12 cellular contexts compared by ENCODE assay signal in the genomic region with DNA sequence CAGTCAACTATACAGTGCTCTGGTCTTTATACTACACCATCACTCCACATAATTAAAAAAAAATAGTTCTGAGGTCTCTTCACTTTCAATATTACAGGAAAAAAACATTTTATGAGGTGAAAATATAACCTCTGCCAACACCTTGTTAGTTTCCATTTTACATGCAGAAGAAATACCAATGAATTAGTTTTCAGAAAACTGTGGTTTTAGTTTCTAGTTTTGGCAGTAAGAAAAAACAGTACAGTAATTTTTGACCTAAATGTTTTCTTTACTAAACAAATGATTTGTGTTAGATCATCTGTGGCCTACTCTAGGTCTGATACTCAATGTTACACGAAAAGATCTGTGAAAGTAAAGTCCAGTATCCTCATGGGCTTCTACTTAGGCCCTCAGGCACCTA. TPM values are rescaled to one million over a fixed set of nuclear protein-coding genes. Genes with fewer than 3 reads are reported as not detected.
DNase-seq lines count a peak whose midpoint lies in the region; ATAC-seq and TF ChIP-seq lines count a peak whose summit lies in the region.
"Had no signal": no experiment of that assay in that cellular context is flagged by ENCODE, and none has a peak within 500 bp of the region (broad histone marks: within the 10 kb centered on the region; RNA-seq: fewer than 3 reads in every experiment).

No MANE protein-coding gene starts in this region.

- H3K4me3 ChIP-seq in MG63, result no peak overlapping the region
- H3K4me3 ChIP-seq: BLaER1 treated with 17β-estradiol and CSF1 and Interleukin-3, amounts not matched to agents 10 nM and 100 nM; spleen; vagina had no signal

- ATAC-seq in GM18858 (IDR thresholded peaks at IDR 0.05; ENCODE audit: unreplicated experiment) (peak; percentile 93), HG02885 (IDR thresholded peaks at IDR 0.05; ENCODE audit: poor library complexity, unreplicated experiment) (peak; percentile 85), HG03521 (IDR thresholded peaks at IDR 0.05; ENCODE audit: unreplicated experiment) (peak; percentile 49)

- H3K27me3 ChIP-seq in MG63, result no peaks in the 10 kb centered on the region
- H3K27me3 ChIP-seq: BLaER1 treated with 17β-estradiol and CSF1 and Interleukin-3, amounts not matched to agents 10 nM and 100 nM; spleen; vagina had no signal

- TF ChIP-seq CTCF in GM20000 (IDR thresholded peaks at IDR 0.05; ENCODE audit: extremely low read depth, missing control alignments), result no peak

- DNase-seq in GM20000 (ENCODE audit: low spot score), result peak; percentile 6
- DNase-seq in activated effector memory CD4-positive, alpha-beta T cell treated with anti-CD3 and anti-CD28 coated beads, Interleukin-2, amount 50 U/mL, for 16 hours, result no peak
- DNase-seq in GM03348 (ENCODE audit: low spot score), result no peak
- DNase-seq in NCI-H146 treated with DMSO at 0.1 percent for 48 hours (lab: John Stamatoyannopoulos, UW; ENCODE audit: unreplicated experiment), result no peak
- no peak for DNase-seq in MG63
- DNase-seq: NCI-H2171, spleen had no signal

- no peaks in the 10 kb centered on the region for H3K36me3 ChIP-seq in MG63
- H3K36me3 ChIP-seq: BLaER1 treated with 17β-estradiol and CSF1 and Interleukin-3, amounts not matched to agents 10 nM and 100 nM; spleen; vagina had no signal

- no peaks in the 10 kb centered on the region for H3K9me3 ChIP-seq in MG63
- H3K9me3 ChIP-seq: BLaER1 treated with 17β-estradiol and CSF1 and Interleukin-3, amounts not matched to agents 10 nM and 100 nM; vagina had no signal

RNA-seq across cellular contexts. Expression of gene SULT1E1, which starts 10.0 kb away (rescaled TPM):
- total RNA-seq in MG63 (2014; rRNA removed; shearing (Covaris generic); ENCODE audit: low replicate concordance), result not detected in 2 replicates
- total RNA-seq: spleen had no signal
